Comparison of ENCODE assay signal across 17 cellular contexts in the genomic region with DNA sequence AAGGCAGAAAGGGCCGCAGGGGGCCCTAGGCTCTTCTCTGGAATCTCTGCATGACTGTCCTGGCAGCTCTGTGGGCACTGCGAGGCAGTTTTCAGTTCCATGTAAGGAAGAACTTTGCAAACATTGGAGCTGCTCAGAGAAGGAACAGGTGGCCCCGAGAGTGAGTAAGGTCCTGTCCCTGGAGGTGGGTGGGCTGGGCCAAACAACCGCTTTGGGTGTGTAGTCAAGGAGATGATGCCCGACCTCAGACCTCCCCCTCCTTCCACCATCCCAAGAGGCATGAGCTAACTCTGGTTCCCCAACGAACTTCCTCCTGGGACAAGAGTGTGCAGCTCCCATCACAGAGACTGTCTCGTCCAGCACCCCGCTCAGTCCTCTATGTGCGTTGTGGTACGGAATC. TPM values are rescaled to one million over a fixed set of nuclear protein-coding genes. Genes with fewer than 3 reads are reported as not detected.
DNase-seq lines count a peak whose midpoint lies in the region; ATAC-seq and TF ChIP-seq lines count a peak whose summit lies in the region.
"Had no signal": no experiment of that assay in that cellular context is flagged by ENCODE, and none has a peak within 500 bp of the region (broad histone marks: within the 10 kb centered on the region; RNA-seq: fewer than 3 reads in every experiment).

No MANE protein-coding gene starts in this region.

- WGBS in spleen, 5 donors, result 46 to 63% (median 55%) methylated on average over 10 of the region's 10 CpGs

- POLR2A ChIA-PET in HEK293 (lab: Yijun Ruan, JAX), result interaction anchor here (1.1 kb wide), 1 partner anchor 65 kb away, joined by 3 read pairs; a partner anchor contains a TSS

- intact Hi-C loops in left ventricle myocardium superior (cut with micrococcal nuclease) (no loop called here), spleen (cut with DNase I; ENCODE audit: low total_unique reads) (no loop called here)

- no peaks in the 10 kb centered on the region for H3K4me1 ChIP-seq in HEK293 (ENCODE audit: control insufficient read depth, insufficient read depth, low read length)
- H3K4me1 ChIP-seq in SJSA1 (replicated peaks), result peaks cover 62% of the 10 kb centered on the region
- H3K4me1 ChIP-seq in spleen, result peaks cover 0 to 78% (median 13%) of the 10 kb centered on the region in 6 donors
- H3K4me1 ChIP-seq: gastrocnemius medialis had no signal

- peak; percentile 67 for ATAC-seq in left ventricle myocardium superior
- no peak for ATAC-seq in activated CD4-positive, CD25-positive, alpha-beta regulatory T cell treated with anti-CD3 and anti-CD28 coated beads, Interleukin-2, amount 50 U/mL, for 24 hours
- ATAC-seq: HCT116, left colon had no signal

- DNase-seq in SJSA1 (ENCODE audit: low read depth in 1 of 2, low spot score in 2 of 2) (peak; percentile 62 to 85), left ventricle myocardium superior (no peak), spleen (peak; percentile 64), anterior cingulate cortex (lab: John Stamatoyannopoulos, UW) (no peak)
- DNase-seq in effector CD4-positive, alpha-beta T cell, result no peak
- no peak for DNase-seq in stimulated activated CD4-positive, alpha-beta T cell treated with anti-CD3 and anti-CD28 coated beads, Interleukin-15, amount 100 ng/mL, for 24 hours
- DNase-seq: activated CD4-positive, alpha-beta memory T cell treated with anti-CD3 and anti-CD28 coated beads, Interleukin-2, amount 10 ng/mL, durations not matched to agents 7 days and 5 days; activated naive CD4-positive, alpha-beta T cell treated with anti-CD3 and anti-CD28 coated beads, Interleukin-2, amount 50 U/mL, for 16 hours; dermis blood vessel endothelial cell; NCI-H1930; stimulated activated CD4-positive, alpha-beta T cell treated with anti-CD3 and anti-CD28 coated beads, Interleukin-4, amount 100 ng/mL, for 24 hours; stomach had no signal

- H3K27ac ChIP-seq in HEK293 (ENCODE audit: extremely low read depth, low read depth, low read length) (no peak overlapping the region), SJSA1 (peak overlapping the region; percentile 62), spleen (peak overlapping the region in 3 of 8 donors; percentile 39 to 65 (median 54))
- H3K27ac ChIP-seq: gastrocnemius medialis had no signal

- no peak overlapping the region for H3K4me3 ChIP-seq in HEK293 (ENCODE audit: low read depth, low read length)
- H3K4me3 ChIP-seq in SJSA1, result no peak overlapping the region
- no peak overlapping the region for H3K4me3 ChIP-seq in spleen
- H3K4me3 ChIP-seq: gastrocnemius medialis, stomach had no signal

- CTCF ChIA-PET in HEK293 (lab: Yijun Ruan, JAX), result interaction anchor here (0.5 to 0.6 kb wide), 2 partner anchors 16 to 379 kb away, joined by 3 read pairs; no protein-coding TSS in a partner anchor

- no peaks in the 10 kb centered on the region for H3K27me3 ChIP-seq in SJSA1 (replicated peaks)
- H3K27me3 ChIP-seq in spleen (replicated peaks in 1 of 7), result peaks cover 0 to 4% (median 0%) of the 10 kb centered on the region in 7 donors
- H3K27me3 ChIP-seq: gastrocnemius medialis, stomach had no signal

- H3K36me3 ChIP-seq in HEK293 (ENCODE audit: control insufficient read depth in 2 of 2, insufficient read depth in 1 of 2, low read length in 2 of 2), result no peaks in the 10 kb centered on the region
- H3K36me3 ChIP-seq in SJSA1, result no peaks in the 10 kb centered on the region
- peaks cover 0 to 38% (median 0%) of the 10 kb centered on the region in 6 donors for H3K36me3 ChIP-seq in spleen
- H3K36me3 ChIP-seq: gastrocnemius medialis had no signal

- H3K9me3 ChIP-seq in HEK293 (ENCODE audit: control insufficient read depth, insufficient read depth, low read depth, low read length) (no peaks in the 10 kb centered on the region), SJSA1 (replicated peaks) (no peaks in the 10 kb centered on the region), spleen (no peaks in the 10 kb centered on the region)
- H3K9me3 ChIP-seq: gastrocnemius medialis, stomach had no signal

- no peak for TF ChIP-seq POLR2A in spleen (IDR thresholded peaks at IDR 0.05)

- TF ChIP-seq CTCF in HEK293 (tag by site-specific recombination; IDR thresholded peaks at IDR 0.05) (no peak), spleen (IDR thresholded peaks at IDR 0.05 in 8 of 11, conservative IDR thresholded peaks at IDR 0.05 in 3 of 11) (no peak)

TF ChIP-seq in HEK293, 187 proteins besides CTCF, POLR2A, EP300 and RAD21:
- TF ChIP-seq ZNF174 (tag by site-specific recombination; IDR thresholded peaks at IDR 0.05), result no peak
- no peak for TF ChIP-seq ZNF416 (tag by site-specific recombination; IDR thresholded peaks at IDR 0.05)
- TF ChIP-seq BCL11A (tag by site-specific recombination; IDR thresholded peaks at IDR 0.05; ENCODE audit: low read depth), result no peak
- TF ChIP-seq ZNF837 (tag by site-specific recombination; IDR thresholded peaks at IDR 0.05), result no peak
- TF ChIP-seq, protein P1, sequence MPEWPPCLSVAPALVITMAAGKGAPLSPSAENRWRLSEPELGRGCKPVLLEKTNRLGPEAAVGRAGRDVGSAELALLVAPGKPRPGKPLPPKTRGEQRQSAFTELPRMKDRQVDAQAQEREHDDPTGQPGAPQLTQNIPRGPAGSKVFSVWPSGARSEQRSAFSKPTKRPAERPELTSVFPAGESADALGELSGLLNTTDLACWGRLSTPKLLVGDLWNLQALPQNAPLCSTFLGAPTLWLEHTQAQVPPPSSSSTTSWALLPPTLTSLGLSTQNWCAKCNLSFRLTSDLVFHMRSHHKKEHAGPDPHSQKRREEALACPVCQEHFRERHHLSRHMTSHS (tag by site-specific recombination; IDR thresholded peaks at IDR 0.05), result no peak
- TF ChIP-seq ZNF600 (tag by site-specific recombination; IDR thresholded peaks at IDR 0.05), result 0 out of 2 replicates have a peak, but pooled peaks have one; percentile 17
- TF ChIP-seq ZNF214 (tag by site-specific recombination; IDR thresholded peaks at IDR 0.05; ENCODE audit: borderline replicate concordance), result no peak
- TF ChIP-seq ZNF830 (tag by site-specific recombination; IDR thresholded peaks at IDR 0.05; ENCODE audit: low read depth), result no peak

RNA-seq across cellular contexts. Expression of a gene that starts 20.5 kb away (rescaled TPM):
- total RNA-seq in SJSA1 (2014; rRNA removed; shearing (Covaris generic)), result 1.2 TPM in 1 of 2 replicates, not detected in the other
- total RNA-seq in left ventricle myocardium superior, result 20.1 TPM
- 100 to 1,000 TPM; 285 to 429 (median 312) TPM for total RNA-seq in spleen
- polyA plus RNA-seq in spleen, result 10 to 100 TPM; 23.1 to 30.1 (median 28.2) TPM
- total RNA-seq: dermis blood vessel endothelial cell had no signal

Comparison
In these comparisons a context has a peak if more than half of its experiments do, and no peak if none do; other contexts are left out.
1. DNase-seq: peak in SJSA1 (2 of 2) and spleen (single experiment); none in left ventricle myocardium superior (single experiment), effector CD4-positive, alpha-beta T cell (single experiment), stimulated activated CD4-positive, alpha-beta T cell treated with anti-CD3 and anti-CD28 coated beads, Interleukin-15, amount 100 ng/mL, for 24 hours (single experiment) and anterior cingulate cortex (0 of 58).
2. RNA of a gene that starts 20.5 kb away (total RNA-seq): 285 to 429 TPM in spleen; 20.1 TPM in left ventricle myocardium superior (single experiment) and 1.2 TPM in SJSA1; every median in the first group is over 10 times any median in the second.